ENCODE assay signal across 1 cellular context in genomic region chr15:74616996-74617395, GRCh38.
TF ChIP-seq lines count a peak whose summit lies in the region.

No MANE protein-coding gene starts in this region.

TF ChIP-seq in K562, 482 proteins besides CTCF, POLR2A, EP300 and RAD21:
- TF ChIP-seq, protein P1, sequence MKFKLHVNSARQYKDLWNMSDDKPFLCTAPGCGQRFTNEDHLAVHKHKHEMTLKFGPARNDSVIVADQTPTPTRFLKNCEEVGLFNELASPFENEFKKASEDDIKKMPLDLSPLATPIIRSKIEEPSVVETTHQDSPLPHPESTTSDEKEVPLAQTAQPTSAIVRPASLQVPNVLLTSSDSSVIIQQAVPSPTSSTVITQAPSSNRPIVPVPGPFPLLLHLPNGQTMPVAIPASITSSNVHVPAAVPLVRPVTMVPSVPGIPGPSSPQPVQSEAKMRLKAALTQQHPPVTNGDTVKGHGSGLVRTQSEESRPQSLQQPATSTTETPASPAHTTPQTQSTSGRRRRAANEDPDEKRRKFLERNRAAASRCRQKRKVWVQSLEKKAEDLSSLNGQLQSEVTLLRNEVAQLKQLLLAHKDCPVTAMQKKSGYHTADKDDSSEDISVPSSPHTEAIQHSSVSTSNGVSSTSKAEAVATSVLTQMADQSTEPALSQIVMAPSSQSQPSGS (CRISPR knock-in tag; IDR thresholded peaks at IDR 0.05), result no peak
- TF ChIP-seq, protein P2, sequence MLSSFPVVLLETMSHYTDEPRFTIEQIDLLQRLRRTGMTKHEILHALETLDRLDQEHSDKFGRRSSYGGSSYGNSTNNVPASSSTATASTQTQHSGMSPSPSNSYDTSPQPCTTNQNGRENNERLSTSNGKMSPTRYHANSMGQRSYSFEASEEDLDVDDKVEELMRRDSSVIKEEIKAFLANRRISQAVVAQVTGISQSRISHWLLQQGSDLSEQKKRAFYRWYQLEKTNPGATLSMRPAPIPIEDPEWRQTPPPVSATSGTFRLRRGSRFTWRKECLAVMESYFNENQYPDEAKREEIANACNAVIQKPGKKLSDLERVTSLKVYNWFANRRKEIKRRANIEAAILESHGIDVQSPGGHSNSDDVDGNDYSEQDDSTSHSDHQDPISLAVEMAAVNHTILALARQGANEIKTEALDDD (IDR thresholded peaks at IDR 0.05), result 0 out of 2 replicates have a peak, but pooled peaks have one; percentile 16
- 0 out of 4 replicates have a peak, but pooled peaks of 1 of the 2 experiments have one; percentile 17 for TF ChIP-seq MNT (conservative IDR thresholded peaks at IDR 0.05)
